ENCODE assay signal across 20 cellular contexts in genomic region chr16:72024862-72025382, GRCh38. TPM values are rescaled to one million over a fixed set of nuclear protein-coding genes. Genes with fewer than 3 reads are reported as not detected.
"Had no signal": no experiment of that assay in that cellular context is flagged by ENCODE, and none has a peak within 500 bp of the region (broad histone marks: within the 10 kb centered on the region; RNA-seq: fewer than 3 reads in every experiment).

No MANE protein-coding gene starts in this region.

- H3K27me3 Mint-ChIP-seq: activated naive CD8-positive, alpha-beta T cell treated with anti-CD3 and anti-CD28 coated beads, Interleukin-2, amount 10 ng/mL, durations not matched to agents 7 days and 5 days; central memory CD8-positive, alpha-beta T cell; type B pancreatic cell had no signal

- H3K9me3 Mint-ChIP-seq: activated naive CD8-positive, alpha-beta T cell treated with anti-CD3 and anti-CD28 coated beads, Interleukin-2, amount 10 ng/mL, durations not matched to agents 7 days and 5 days; central memory CD8-positive, alpha-beta T cell; nephron; type B pancreatic cell had no signal

- H3K4me3 ChIP-seq: coronary artery, left ventricle myocardium inferior, skin epidermis had no signal

- H3K27ac Mint-ChIP-seq: activated naive CD8-positive, alpha-beta T cell treated with anti-CD3 and anti-CD28 coated beads, Interleukin-2, amount 10 ng/mL, durations not matched to agents 7 days and 5 days; nephron; type B pancreatic cell had no signal

- H3K4me3 Mint-ChIP-seq: activated naive CD8-positive, alpha-beta T cell treated with anti-CD3 and anti-CD28 coated beads, Interleukin-2, amount 10 ng/mL, durations not matched to agents 7 days and 5 days; central memory CD8-positive, alpha-beta T cell; nephron; type B pancreatic cell had no signal

- H3K4me2 ChIP-seq: SK-N-SH had no signal

- H3K4me1 Mint-ChIP-seq: activated naive CD8-positive, alpha-beta T cell treated with anti-CD3 and anti-CD28 coated beads, Interleukin-2, amount 10 ng/mL, durations not matched to agents 7 days and 5 days; central memory CD8-positive, alpha-beta T cell; nephron had no signal

- H3K9ac ChIP-seq: SK-N-SH had no signal

- ATAC-seq: esophagus mucosa; stimulated activated naive CD8-positive, alpha-beta T cell treated with anti-CD3 and anti-CD28 coated beads, Interleukin-15, Interleukin-2, amounts not matched to agents 100 U/mL and 50 U/mL, for 24 hours had no signal

- H3K27ac ChIP-seq: brain microvascular endothelial cell, coronary artery, left ventricle myocardium inferior had no signal

- DNase-seq: activated CD4-positive, alpha-beta T cell treated with anti-CD3 and anti-CD28 coated beads, Interleukin-2, amount 50 U/mL, for 48 hours; activated CD4-positive, CD25-positive, alpha-beta regulatory T cell treated with anti-CD3 and anti-CD28 coated beads, Interleukin-2, amount 50 U/mL, for 72 hours; activated naive CD8-positive, alpha-beta T cell treated with anti-CD3 and anti-CD28 coated beads, Interleukin-2, amount 10 ng/mL, durations not matched to agents 7 days and 5 days; brain microvascular endothelial cell; left ventricle myocardium inferior; mesenchymal stem cell; SK-N-SH; stimulated activated CD4-positive, alpha-beta T cell treated with anti-CD3 and anti-CD28 coated beads, Interleukin-4, amount 100 ng/mL, for 24 hours; stimulated activated naive CD8-positive, alpha-beta T cell treated with anti-CD3 and anti-CD28 coated beads, Interleukin-15, Interleukin-2, amounts not matched to agents 100 U/mL and 50 U/mL, for 24 hours; T-helper 1 cell; T1000 had no signal

- H3K27me3 ChIP-seq: brain microvascular endothelial cell had no signal

- H3K36me3 Mint-ChIP-seq: type B pancreatic cell had no signal

- H3K4me1 ChIP-seq: left ventricle myocardium inferior had no signal

- H3K9me3 ChIP-seq: left ventricle myocardium inferior, SK-N-SH had no signal

RNA-seq across cellular contexts. Expression of gene PKD1L3, which starts 24.7 kb away (rescaled TPM):
- total RNA-seq: esophagus mucosa had no signal
- polyA plus RNA-seq: keratinocyte, SK-N-SH had no signal

RNA-seq across cellular contexts. Expression of gene HP, which starts 29.4 kb away (rescaled TPM):
- total RNA-seq: activated naive CD8-positive, alpha-beta T cell treated with anti-CD3 and anti-CD28 coated beads, Interleukin-2, amount 10 ng/mL, durations not matched to agents 7 days and 5 days had no signal
- polyA plus RNA-seq: SK-N-SH had no signal

RNA-seq across cellular contexts. Expression of gene HPR, which starts 38.1 kb away (rescaled TPM):
- total RNA-seq: activated naive CD8-positive, alpha-beta T cell treated with anti-CD3 and anti-CD28 coated beads, Interleukin-2, amount 10 ng/mL, durations not matched to agents 7 days and 5 days; esophagus mucosa; occipital lobe; temporal lobe had no signal
- polyA plus RNA-seq: keratinocyte, SK-N-SH had no signal
